Comparison of ENCODE assay signal across 1 cellular context in the genomic region with DNA sequence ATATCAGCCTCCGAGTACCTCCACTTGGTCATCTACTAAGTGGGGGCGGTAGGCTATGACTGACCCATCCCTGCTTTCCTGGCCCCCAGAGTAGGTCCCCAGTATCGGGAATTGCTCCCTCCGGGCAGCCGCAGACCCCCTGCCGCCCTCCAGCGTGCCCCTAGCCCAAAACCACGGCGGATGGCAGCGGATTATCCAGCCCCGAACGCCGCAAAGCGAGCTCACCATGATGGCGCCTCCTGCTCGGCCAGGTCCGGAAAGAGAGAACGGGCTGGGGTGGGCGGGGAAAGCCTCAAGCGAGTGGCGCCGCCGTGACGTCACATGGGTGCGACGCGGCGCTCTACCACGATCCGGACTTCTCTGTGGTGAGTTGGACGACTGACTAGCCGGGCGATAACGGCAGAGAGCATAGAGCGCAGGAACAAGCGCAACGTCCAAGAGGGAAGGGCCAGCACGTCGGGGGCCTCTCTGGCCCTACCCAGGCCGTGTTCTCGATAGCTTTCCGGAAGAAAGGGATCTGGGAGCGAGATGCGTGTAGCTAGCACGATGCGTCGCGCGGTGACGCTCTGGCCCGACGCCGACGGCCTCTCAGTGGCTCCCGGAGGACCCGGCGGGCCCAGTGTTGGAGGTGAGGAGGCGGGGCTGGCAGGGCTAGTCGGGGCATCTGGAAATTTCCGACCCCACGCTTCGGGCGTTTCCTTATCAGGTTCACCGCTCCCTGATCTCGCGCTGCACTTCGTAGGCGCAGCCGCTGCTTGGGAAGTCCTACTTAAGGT.
TF ChIP-seq lines count a peak whose summit lies in the region.

Gene RPL18 (minus strand): TSS at position 263 of the 776 bp plus-strand sequence. CDS start 35 bp downstream, at position 228.
A gene with protein sequence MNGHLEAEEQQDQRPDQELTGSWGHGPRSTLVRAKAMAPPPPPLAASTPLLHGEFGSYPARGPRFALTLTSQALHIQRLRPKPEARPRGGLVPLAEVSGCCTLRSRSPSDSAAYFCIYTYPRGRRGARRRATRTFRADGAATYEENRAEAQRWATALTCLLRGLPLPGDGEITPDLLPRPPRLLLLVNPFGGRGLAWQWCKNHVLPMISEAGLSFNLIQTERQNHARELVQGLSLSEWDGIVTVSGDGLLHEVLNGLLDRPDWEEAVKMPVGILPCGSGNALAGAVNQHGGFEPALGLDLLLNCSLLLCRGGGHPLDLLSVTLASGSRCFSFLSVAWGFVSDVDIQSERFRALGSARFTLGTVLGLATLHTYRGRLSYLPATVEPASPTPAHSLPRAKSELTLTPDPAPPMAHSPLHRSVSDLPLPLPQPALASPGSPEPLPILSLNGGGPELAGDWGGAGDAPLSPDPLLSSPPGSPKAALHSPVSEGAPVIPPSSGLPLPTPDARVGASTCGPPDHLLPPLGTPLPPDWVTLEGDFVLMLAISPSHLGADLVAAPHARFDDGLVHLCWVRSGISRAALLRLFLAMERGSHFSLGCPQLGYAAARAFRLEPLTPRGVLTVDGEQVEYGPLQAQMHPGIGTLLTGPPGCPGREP (plus strand): TSS at position 591 of the 776 bp plus-strand sequence. CDS start 1,009 bp downstream, outside the sequence.

TF ChIP-seq in K562, 482 proteins besides CTCF, POLR2A, EP300 and RAD21 (continued from another document and continues in another):
- TF ChIP-seq ZBTB9 (CRISPR knock-in tag; IDR thresholded peaks at IDR 0.05): peak; percentile 42; the same call in 1 of the 2 replicates
- TF ChIP-seq YY1 (IDR thresholded peaks at IDR 0.05; ENCODE audit: borderline replicate concordance in 1 of 3, control insufficient read depth in 1 of 3, extremely low read depth in 1 of 3, insufficient read depth in 3 of 3, insufficient read length in 1 of 3, insufficient replicate concordance in 2 of 3, low read depth in 1 of 3, low read length in 2 of 3): peak; percentile 47 to 91 (median 80)
- TF ChIP-seq, protein P1, sequence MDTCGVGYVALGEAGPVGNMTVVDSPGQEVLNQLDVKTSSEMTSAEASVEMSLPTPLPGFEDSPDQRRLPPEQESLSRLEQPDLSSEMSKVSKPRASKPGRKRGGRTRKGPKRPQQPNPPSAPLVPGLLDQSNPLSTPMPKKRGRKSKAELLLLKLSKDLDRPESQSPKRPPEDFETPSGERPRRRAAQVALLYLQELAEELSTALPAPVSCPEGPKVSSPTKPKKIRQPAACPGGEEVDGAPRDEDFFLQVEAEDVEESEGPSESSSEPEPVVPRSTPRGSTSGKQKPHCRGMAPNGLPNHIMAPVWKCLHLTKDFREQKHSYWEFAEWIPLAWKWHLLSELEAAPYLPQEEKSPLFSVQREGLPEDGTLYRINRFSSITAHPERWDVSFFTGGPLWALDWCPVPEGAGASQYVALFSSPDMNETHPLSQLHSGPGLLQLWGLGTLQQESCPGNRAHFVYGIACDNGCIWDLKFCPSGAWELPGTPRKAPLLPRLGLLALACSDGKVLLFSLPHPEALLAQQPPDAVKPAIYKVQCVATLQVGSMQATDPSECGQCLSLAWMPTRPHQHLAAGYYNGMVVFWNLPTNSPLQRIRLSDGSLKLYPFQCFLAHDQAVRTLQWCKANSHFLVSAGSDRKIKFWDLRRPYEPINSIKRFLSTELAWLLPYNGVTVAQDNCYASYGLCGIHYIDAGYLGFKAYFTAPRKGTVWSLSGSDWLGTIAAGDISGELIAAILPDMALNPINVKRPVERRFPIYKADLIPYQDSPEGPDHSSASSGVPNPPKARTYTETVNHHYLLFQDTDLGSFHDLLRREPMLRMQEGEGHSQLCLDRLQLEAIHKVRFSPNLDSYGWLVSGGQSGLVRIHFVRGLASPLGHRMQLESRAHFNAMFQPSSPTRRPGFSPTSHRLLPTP (IDR thresholded peaks at IDR 0.05; ENCODE audit: borderline replicate concordance, extremely low read depth, insufficient read length): no peak
- TF ChIP-seq, protein P2, sequence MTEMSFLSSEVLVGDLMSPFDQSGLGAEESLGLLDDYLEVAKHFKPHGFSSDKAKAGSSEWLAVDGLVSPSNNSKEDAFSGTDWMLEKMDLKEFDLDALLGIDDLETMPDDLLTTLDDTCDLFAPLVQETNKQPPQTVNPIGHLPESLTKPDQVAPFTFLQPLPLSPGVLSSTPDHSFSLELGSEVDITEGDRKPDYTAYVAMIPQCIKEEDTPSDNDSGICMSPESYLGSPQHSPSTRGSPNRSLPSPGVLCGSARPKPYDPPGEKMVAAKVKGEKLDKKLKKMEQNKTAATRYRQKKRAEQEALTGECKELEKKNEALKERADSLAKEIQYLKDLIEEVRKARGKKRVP (CRISPR knock-in tag; IDR thresholded peaks at IDR 0.05): no peak
- TF ChIP-seq NFIC (IDR thresholded peaks at IDR 0.05): peak; percentile 58
- TF ChIP-seq ZNF75A (CRISPR knock-in tag; IDR thresholded peaks at IDR 0.05): no peak
- peak; percentile 86 for TF ChIP-seq PHF20 (IDR thresholded peaks at IDR 0.05; ENCODE audit: partially characterized antibody)
- TF ChIP-seq FUS (optimal IDR thresholded peaks at IDR 0.05; ENCODE audit: low read depth, low read length): no peak
- TF ChIP-seq ZNF639 (CRISPR knock-in tag; conservative IDR thresholded peaks at IDR 0.05 in 1 of 2, IDR thresholded peaks at IDR 0.05 in 1 of 2): peak in 1 of 2 experiments; percentile 99; a peak in 2 of 4 replicates
- TF ChIP-seq MYNN (IDR thresholded peaks at IDR 0.05): peak; percentile 2; the same call in 1 of the 2 replicates
- no peak for TF ChIP-seq MYNN (CRISPR knock-in tag; IDR thresholded peaks at IDR 0.05)
- TF ChIP-seq CREB3 (tag; conservative IDR thresholded peaks at IDR 0.05; ENCODE audit: low read depth): 0 out of 2 replicates have a peak, but pooled peaks have one; percentile 57
- TF ChIP-seq POLR3A (IDR thresholded peaks at IDR 0.05; ENCODE audit: borderline replicate concordance, extremely low read depth, insufficient read depth, insufficient read length): no peak
- TF ChIP-seq SAFB2 (IDR thresholded peaks at IDR 0.05; ENCODE audit: borderline replicate concordance, low read depth, low read length, severe bottlenecking): no peak
- TF ChIP-seq PBX2 (CRISPR knock-in tag; IDR thresholded peaks at IDR 0.05; ENCODE audit: low read depth): no peak
- TF ChIP-seq PBX2 (tag; conservative IDR thresholded peaks at IDR 0.05; ENCODE audit: low read depth): no peak
- no peak for TF ChIP-seq TCFL5 (CRISPR knock-in tag; conservative IDR thresholded peaks at IDR 0.05)
- peak; percentile 97 for TF ChIP-seq ZZZ3 (IDR thresholded peaks at IDR 0.05)
- no peak for TF ChIP-seq E2F3 (CRISPR knock-in tag; IDR thresholded peaks at IDR 0.05)
- TF ChIP-seq ZNF764 (CRISPR knock-in tag; IDR thresholded peaks at IDR 0.05; ENCODE audit: low read depth): no peak
- TF ChIP-seq ZNF583 (CRISPR knock-in tag; IDR thresholded peaks at IDR 0.05): no peak
- TF ChIP-seq ZFP91 (CRISPR knock-in tag; IDR thresholded peaks at IDR 0.05): no peak
- TF ChIP-seq ESRRA (IDR thresholded peaks at IDR 0.05; ENCODE audit: borderline replicate concordance, low read depth): peak; percentile 74; the same call in 1 of the 2 replicates
- no peak; the same call in 1 of the 2 replicates for TF ChIP-seq DPF2 (IDR thresholded peaks at IDR 0.05)
- peak; percentile 80 for TF ChIP-seq EGR1 (conservative IDR thresholded peaks at IDR 0.05)
- TF ChIP-seq ELF2 (CRISPR knock-in tag; IDR thresholded peaks at IDR 0.05): peak; percentile 98
- TF ChIP-seq ZNF76 (CRISPR knock-in tag; IDR thresholded peaks at IDR 0.05; ENCODE audit: borderline replicate concordance): no peak
- peak; percentile 80 for TF ChIP-seq FIP1L1 (IDR thresholded peaks at IDR 0.05; ENCODE audit: low read depth, low read length, poor library complexity, severe bottlenecking)
- no peak for TF ChIP-seq TAF15 (IDR thresholded peaks at IDR 0.05; ENCODE audit: low read depth, low read length)
- 0 out of 2 replicates have a peak, but pooled peaks have one; percentile 31 for TF ChIP-seq SMARCC2 (IDR thresholded peaks at IDR 0.05; ENCODE audit: low read depth)
- TF ChIP-seq TCF7 (IDR thresholded peaks at IDR 0.05; ENCODE audit: borderline replicate concordance): peak; percentile 67; the same call in 1 of the 2 replicates
- peak; percentile 65 for TF ChIP-seq ZNF239 (CRISPR knock-in tag; IDR thresholded peaks at IDR 0.05)
- no peak for TF ChIP-seq REST (CRISPR knock-in tag; IDR thresholded peaks at IDR 0.05; ENCODE audit: low read depth)
- no peak for TF ChIP-seq YBX1 (IDR thresholded peaks at IDR 0.05)
- TF ChIP-seq MEF2D (tag; conservative IDR thresholded peaks at IDR 0.05; ENCODE audit: low read depth): no peak
- TF ChIP-seq PCBP2 (IDR thresholded peaks at IDR 0.05; ENCODE audit: low read depth, low read length, poor library complexity, severe bottlenecking): no peak
- no peak for TF ChIP-seq ILK (tag; IDR thresholded peaks at IDR 0.05; ENCODE audit: borderline replicate concordance, low read depth)
- no peak for TF ChIP-seq SNRNP70 (optimal IDR thresholded peaks at IDR 0.05; ENCODE audit: low read depth, low read length)
